ENCODE assay signal across 10 cellular contexts in genomic region chr6:169141706-169142705, GRCh38.
DNase-seq lines count a peak whose midpoint lies in the region; ATAC-seq and TF ChIP-seq lines count a peak whose summit lies in the region.
"Had no signal": no experiment of that assay in that cellular context is flagged by ENCODE, and none has a peak within 500 bp of the region (broad histone marks: within the 10 kb centered on the region; RNA-seq: fewer than 3 reads in every experiment).

No MANE protein-coding gene starts in this region.

- intact Hi-C loops in upper lobe of right lung (cut with DNase I): no loop called here

- no peak overlapping the region for H3K4me3 ChIP-seq in upper lobe of right lung
- H3K4me3 ChIP-seq: testis had no signal

- no peaks in the 10 kb centered on the region for H3K36me3 ChIP-seq in upper lobe of right lung

- peak; percentile 68 for ATAC-seq in upper lobe of right lung
- ATAC-seq: T-helper 17 cell had no signal

- no peaks in the 10 kb centered on the region for H3K27me3 ChIP-seq in upper lobe of right lung
- H3K27me3 ChIP-seq: testis had no signal

- DNase-seq in NCI-H510A treated with DMSO at 0.1 percent for 48 hours (lab: John Stamatoyannopoulos, UW) (peak; percentile 10), NCI-H510A (lab: John Stamatoyannopoulos, UW) (no peak), fibroblast of gingiva (ENCODE audit: low read depth) (peak; percentile 58), mucosa of gallbladder (ENCODE audit: low spot score) (peak; percentile 38), upper lobe of right lung (no peak), NCI-H1092 treated with DMSO at 0.1 percent for 48 hours (lab: John Stamatoyannopoulos, UW) (no peak), SHP77 treated with DMSO at 0.1 percent for 48 hours (lab: John Stamatoyannopoulos, UW) (no peak)
- no peak for DNase-seq in activated CD4-positive, alpha-beta T cell treated with anti-CD3 and anti-CD28 coated beads for 4 hours
- DNase-seq: T-helper 17 cell, testis had no signal

- H3K9me3 ChIP-seq in upper lobe of right lung: no peaks in the 10 kb centered on the region
- H3K9me3 ChIP-seq: testis had no signal

- TF ChIP-seq CTCF in upper lobe of right lung (IDR thresholded peaks at IDR 0.05): no peak

- H3K4me1 ChIP-seq in upper lobe of right lung: no peaks in the 10 kb centered on the region

- no peak overlapping the region for H3K27ac ChIP-seq in upper lobe of right lung

Comparison
In these comparisons a context has a peak if more than half of its experiments do, and no peak if none do; other contexts are left out.
1. DNase-seq: peak in NCI-H510A treated with DMSO at 0.1 percent for 48 hours (single experiment), fibroblast of gingiva (single experiment) and mucosa of gallbladder (single experiment); none in NCI-H510A (single experiment), upper lobe of right lung (single experiment), NCI-H1092 treated with DMSO at 0.1 percent for 48 hours (single experiment), SHP77 treated with DMSO at 0.1 percent for 48 hours (single experiment) and activated CD4-positive, alpha-beta T cell treated with anti-CD3 and anti-CD28 coated beads for 4 hours (0 of 2).